Comparison of ENCODE assay signal across 16 cellular contexts in genomic region chr3:12842469-12842868, GRCh38. TPM values are rescaled to one million over a fixed set of nuclear protein-coding genes. Genes with fewer than 3 reads are reported as not detected.
A peak's percentile ranks its signal among the peaks of the same experiment; 100 is the strongest.
DNase-seq lines count a peak whose midpoint lies in the region; ATAC-seq and TF ChIP-seq lines count a peak whose summit lies in the region.
"Had no signal": no experiment of that assay in that cellular context is flagged by ENCODE, and none has a peak within 500 bp of the region (broad histone marks: within the 10 kb centered on the region; RNA-seq: fewer than 3 reads in every experiment).

No MANE protein-coding gene starts in this region.

- 95 to 99% (median 96%) methylated on average over 4 of the region's 4 CpGs for WGBS in spleen, 5 donors

- H3K4me3 ChIP-seq in OCI-LY3 (ENCODE audit: low read length) (peak overlapping the region; percentile 86; the same call in 1 of the 2 replicates), spleen (no peak overlapping the region)

- peaks cover 32% of the 10 kb centered on the region for H3K36me3 ChIP-seq in OCI-LY3 (replicated peaks; ENCODE audit: low read depth, low read length)
- peaks cover 0 to 29% (median 22%) of the 10 kb centered on the region in 6 donors for H3K36me3 ChIP-seq in spleen

- peak overlapping the region; percentile 100 for H3K27ac Mint-ChIP-seq in activated naive CD4-positive, alpha-beta T cell treated with anti-CD3 and anti-CD28 coated beads, Interleukin-2, amount 50 U/mL, for 72 hours
- H3K27ac Mint-ChIP-seq in dendritic cell treated with granulocyte-macrophage colony-stimulating factor and Interleukin-4, amounts not matched to agents 40 ng/mL and 50 ng/mL, for 4 days, result peak overlapping the region; percentile 96
- H3K27ac Mint-ChIP-seq in stimulated activated effector memory CD8-positive, alpha-beta T cell treated with anti-CD3 and anti-CD28 coated beads, Interleukin-12 subunit alpha, Interleukin-12 subunit beta, amount 100 ng/mL, for 72 hours, result peak overlapping the region; percentile 100

- ATAC-seq in activated naive CD4-positive, alpha-beta T cell treated with anti-CD3 and anti-CD28 coated beads, Interleukin-2, amount 50 U/mL, for 72 hours, result no peak
- no peak for ATAC-seq in stimulated activated effector memory CD8-positive, alpha-beta T cell treated with anti-CD3 and anti-CD28 coated beads, Interleukin-12 subunit alpha, Interleukin-12 subunit beta, amount 100 ng/mL, for 72 hours
- no peak for ATAC-seq in HG02884 (IDR thresholded peaks at IDR 0.05; ENCODE audit: unreplicated experiment)

- DNase-seq in activated naive CD4-positive, alpha-beta T cell treated with anti-CD3 and anti-CD28 coated beads, Interleukin-2, amount 50 U/mL, for 72 hours (ENCODE audit: low spot score in 2 of 2), result no peak
- no peak for DNase-seq in activated naive CD4-positive, alpha-beta T cell treated with Interleukin-2 at 50 U/mL for 16 hours
- DNase-seq in stimulated activated effector memory CD8-positive, alpha-beta T cell treated with anti-CD3 and anti-CD28 coated beads, Interleukin-12 subunit alpha, Interleukin-12 subunit beta, amount 100 ng/mL, for 72 hours (ENCODE audit: low spot score in 2 of 2), result no peak
- no peak for DNase-seq in spleen
- no peak for DNase-seq in SKM-1 treated with dmso at 0.1 percent for 144 hours (lab: John Stamatoyannopoulos, UW; ENCODE audit: unreplicated experiment)
- DNase-seq: amygdala, cerebellar nuclear complex, gastrocnemius medialis, left ventricle myocardium superior, NCI-H146, NCI-H226, PC-9, SW 1271 had no signal

- H3K9me3 ChIP-seq in OCI-LY3 (ENCODE audit: insufficient read depth, low read length) (no peaks in the 10 kb centered on the region), spleen (no peaks in the 10 kb centered on the region)
- H3K9me3 ChIP-seq: gastrocnemius medialis had no signal

- no peak overlapping the region for H3K4me3 Mint-ChIP-seq in dendritic cell treated with granulocyte-macrophage colony-stimulating factor and Interleukin-4, amounts not matched to agents 40 ng/mL and 50 ng/mL, for 4 days
- H3K4me3 Mint-ChIP-seq in stimulated activated effector memory CD8-positive, alpha-beta T cell treated with anti-CD3 and anti-CD28 coated beads, Interleukin-12 subunit alpha, Interleukin-12 subunit beta, amount 100 ng/mL, for 72 hours, result peak overlapping the region; percentile 94

- peaks cover 40% of the 10 kb centered on the region for H3K4me1 Mint-ChIP-seq in dendritic cell treated with granulocyte-macrophage colony-stimulating factor and Interleukin-4, amounts not matched to agents 40 ng/mL and 50 ng/mL, for 4 days (ENCODE audit: low read depth)
- H3K4me1 Mint-ChIP-seq in stimulated activated effector memory CD8-positive, alpha-beta T cell treated with anti-CD3 and anti-CD28 coated beads, Interleukin-12 subunit alpha, Interleukin-12 subunit beta, amount 100 ng/mL, for 72 hours, result peaks cover 41% of the 10 kb centered on the region

- H3K4me1 ChIP-seq in OCI-LY3 (ENCODE audit: low read length) (peaks cover 24% of the 10 kb centered on the region), spleen (peaks cover 16 to 42% (median 39%) of the 10 kb centered on the region in 6 donors)

- intact Hi-C loops in dendritic cell treated with granulocyte-macrophage colony-stimulating factor and Interleukin-4, amounts not matched to agents 40 ng/mL and 50 ng/mL, for 4 days (cut with micrococcal nuclease), result loop anchor here (10.0 kb wide), 1 partner anchor 138 kb away; no protein-coding TSS in a partner anchor
- intact Hi-C loops in spleen (cut with DNase I; ENCODE audit: low total_unique reads), result no loop called here

- peaks cover 34% of the 10 kb centered on the region for H4K20me1 ChIP-seq in OCI-LY3 (ENCODE audit: insufficient read depth, low read length)

- no peak overlapping the region; the same call in 1 of the 2 replicates for H3K9ac ChIP-seq in OCI-LY3 (ENCODE audit: low read length)

- peaks cover 37 to 39% of the 10 kb centered on the region in 2 donors for H3K36me3 Mint-ChIP-seq in activated naive CD4-positive, alpha-beta T cell treated with anti-CD3 and anti-CD28 coated beads, Interleukin-2, amount 50 U/mL, for 72 hours
- peaks cover 39% of the 10 kb centered on the region for H3K36me3 Mint-ChIP-seq in dendritic cell treated with granulocyte-macrophage colony-stimulating factor and Interleukin-4, amounts not matched to agents 40 ng/mL and 50 ng/mL, for 4 days (ENCODE audit: low read depth)
- H3K36me3 Mint-ChIP-seq in stimulated activated effector memory CD8-positive, alpha-beta T cell treated with anti-CD3 and anti-CD28 coated beads, Interleukin-12 subunit alpha, Interleukin-12 subunit beta, amount 100 ng/mL, for 72 hours, result peaks cover 44% of the 10 kb centered on the region

- TF ChIP-seq POLR2A in spleen (IDR thresholded peaks at IDR 0.05), result no peak

- H3K27ac ChIP-seq in OCI-LY3 (ENCODE audit: low read length) (no peak overlapping the region), spleen (peak overlapping the region in 1 of 8 donors; percentile 97)

- peak overlapping the region; percentile 95; the same call in 1 of the 2 replicates for H2AFZ ChIP-seq in OCI-LY3 (ENCODE audit: low read depth, low read length)

- H3K27me3 ChIP-seq in OCI-LY3 (ENCODE audit: low read depth, low read length) (no peaks in the 10 kb centered on the region), spleen (replicated peaks in 1 of 7) (no peaks in the 10 kb centered on the region)
- H3K27me3 ChIP-seq: gastrocnemius medialis had no signal

- H3K9me3 Mint-ChIP-seq in activated naive CD4-positive, alpha-beta T cell treated with anti-CD3 and anti-CD28 coated beads, Interleukin-2, amount 50 U/mL, for 72 hours, result no peaks in the 10 kb centered on the region
- H3K9me3 Mint-ChIP-seq in dendritic cell treated with granulocyte-macrophage colony-stimulating factor and Interleukin-4, amounts not matched to agents 40 ng/mL and 50 ng/mL, for 4 days, result no peaks in the 10 kb centered on the region
- H3K9me3 Mint-ChIP-seq in stimulated activated effector memory CD8-positive, alpha-beta T cell treated with anti-CD3 and anti-CD28 coated beads, Interleukin-12 subunit alpha, Interleukin-12 subunit beta, amount 100 ng/mL, for 72 hours, result no peaks in the 10 kb centered on the region

- TF ChIP-seq CTCF in OCI-LY3 (IDR thresholded peaks at IDR 0.05; ENCODE audit: low read depth, low read length), result no peak
- no peak for TF ChIP-seq CTCF in spleen (IDR thresholded peaks at IDR 0.05 in 8 of 11, conservative IDR thresholded peaks at IDR 0.05 in 3 of 11)

- H3K27me3 Mint-ChIP-seq in dendritic cell treated with granulocyte-macrophage colony-stimulating factor and Interleukin-4, amounts not matched to agents 40 ng/mL and 50 ng/mL, for 4 days, result no peaks in the 10 kb centered on the region

- H3K79me2 ChIP-seq in OCI-LY3 (ENCODE audit: low read length), result peaks cover 40% of the 10 kb centered on the region

- H3K4me2 ChIP-seq in OCI-LY3 (ENCODE audit: low read length), result peak overlapping the region; percentile 72; the same call in 1 of the 2 replicates

RNA-seq across cellular contexts. Expression of gene RPL32, which starts 1.1 kb away (rescaled TPM):
- 1,000 to 10,000 TPM; 2,520 to 2,880 TPM for total RNA-seq in activated naive CD4-positive, alpha-beta T cell treated with anti-CD3 and anti-CD28 coated beads, Interleukin-2, amount 50 U/mL, for 72 hours
- 1,000 to 10,000 TPM in 6 of 7 donors, 100 to 1,000 TPM in 1; 911 to 1,835 (median 1,346) TPM for total RNA-seq in spleen
- 1,000 to 10,000 TPM; 3,289 to 6,164 (median 6,022) TPM for polyA plus RNA-seq in spleen

RNA-seq across cellular contexts. Expression of gene CAND2, which starts 46.0 kb away (rescaled TPM):
- total RNA-seq in activated naive CD4-positive, alpha-beta T cell treated with anti-CD3 and anti-CD28 coated beads, Interleukin-2, amount 50 U/mL, for 72 hours, result 1 to 10 TPM; 1.8 to 2.5 TPM
- 10 to 100 TPM in 1 of 7 donors, 1 to 10 TPM in 6; 4.0 to 12.2 (median 8.0) TPM for total RNA-seq in spleen
- 1 to 10 TPM in 1 of 3 donors, under 1 TPM in 2; 0.78 to 2.6 (median 0.88) TPM for polyA plus RNA-seq in spleen
